Comparison of ENCODE assay signal across 25 cellular contexts in the genomic region with DNA sequence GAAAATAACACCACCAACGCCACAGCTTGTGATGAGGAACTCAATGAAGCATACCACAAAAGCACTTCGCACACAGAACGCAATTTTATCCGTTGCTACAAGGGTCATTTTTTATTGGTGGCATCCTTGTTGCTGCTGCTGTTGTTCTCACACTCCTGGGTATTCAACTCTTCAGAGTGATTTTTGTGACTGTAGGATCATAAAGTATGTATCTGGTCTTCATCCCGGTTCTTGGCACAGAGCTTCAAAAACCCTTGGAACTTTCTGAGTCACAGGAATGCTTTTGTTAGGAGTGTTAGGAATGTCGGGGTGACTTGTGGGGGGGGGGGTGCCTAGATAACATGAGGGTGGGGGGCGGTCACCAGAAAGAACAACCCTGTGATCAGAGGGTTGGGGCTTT.
DNase-seq lines count a peak whose midpoint lies in the region; ATAC-seq, FAIRE-seq and TF ChIP-seq lines count a peak whose summit lies in the region.
"Had no signal": no experiment of that assay in that cellular context is flagged by ENCODE, and none has a peak within 500 bp of the region (broad histone marks: within the 10 kb centered on the region; RNA-seq: fewer than 3 reads in every experiment).

No MANE protein-coding gene starts in this region.

- no peak for TF ChIP-seq POLR2A in gastroesophageal sphincter (IDR thresholded peaks at IDR 0.05)
- no peak for TF ChIP-seq POLR2A in vagina (IDR thresholded peaks at IDR 0.05)

- 31 to 35% methylated on average over 3 to 5 of the region's 7 CpGs for WGBS in gastroesophageal sphincter (ENCODE audit: low coverage in 1 of 2), 2 donors
- WGBS in mesendoderm (ENCODE audit: extremely low coverage, insufficient coverage, low lambda C conversion rate) = no CpG with 5 or more reads among the region's 7 CpGs

- no peaks in the 10 kb centered on the region for H3K27me3 Mint-ChIP-seq in Caco-2 (ENCODE audit: insufficient read depth, unreplicated experiment)
- H3K27me3 Mint-ChIP-seq: activated CD4-positive, alpha-beta T cell treated with anti-CD3 and anti-CD28 coated beads, Interleukin-2, amount 10 ng/mL, durations not matched to agents 24 days and 14 days; CD4-positive, alpha-beta T cell; progenitor cell of endocrine pancreas had no signal

- no peak for TF ChIP-seq EP300 in gastroesophageal sphincter (IDR thresholded peaks at IDR 0.05)

- no peak for TF ChIP-seq CTCF in gastroesophageal sphincter (IDR thresholded peaks at IDR 0.05)
- no peak for TF ChIP-seq CTCF in vagina (IDR thresholded peaks at IDR 0.05)
- no peak for TF ChIP-seq CTCF in Caco-2 (IDR thresholded peaks at IDR 0.05; ENCODE audit: insufficient read depth in 1 of 2, low read depth in 1 of 2, low read length in 1 of 2, severe bottlenecking in 1 of 2, unreplicated experiment in 1 of 2)

- no peaks in the 10 kb centered on the region for H3K9me3 Mint-ChIP-seq in Caco-2 (ENCODE audit: unreplicated experiment)
- H3K9me3 Mint-ChIP-seq: activated CD4-positive, alpha-beta T cell treated with anti-CD3 and anti-CD28 coated beads, Interleukin-2, amount 10 ng/mL, durations not matched to agents 24 days and 14 days; CD4-positive, alpha-beta T cell; memory B cell; stimulated activated memory B cell treated with anti-CD40 and anti-IgM and Interleukin-4, amounts not matched to agents 10 μg/mL and 1 μg/mL and 100 μg/mL, for 72 hours had no signal

- no peak overlapping the region for H3K4ac ChIP-seq in mesendoderm (ENCODE audit: low read depth, low read length)

- H3K4me1 Mint-ChIP-seq in Caco-2 (ENCODE audit: low read depth, unreplicated experiment) = no peaks in the 10 kb centered on the region

- H2BK15ac ChIP-seq in mesendoderm (replicated peaks; ENCODE audit: low read depth) = no peak overlapping the region

- no peak overlapping the region for H3K18ac ChIP-seq in mesendoderm (ENCODE audit: low read length)

- H3K36me3 ChIP-seq in adipocyte (ENCODE audit: control insufficient read depth, insufficient read depth, low read length, severe bottlenecking) (no peaks in the 10 kb centered on the region), gastroesophageal sphincter (peaks cover 0 to 30% of the 10 kb centered on the region in 2 donors), vagina (peaks cover 0 to 10% of the 10 kb centered on the region in 2 donors), Caco-2 (ENCODE audit: control insufficient read depth, insufficient read depth, low read length) (no peaks in the 10 kb centered on the region), mesendoderm (ENCODE audit: control insufficient read depth, insufficient read depth, low read length) (no peaks in the 10 kb centered on the region)

- no peak overlapping the region for H4K8ac ChIP-seq in mesendoderm (ENCODE audit: low read depth, low read length)

- no peak overlapping the region for H3K56ac ChIP-seq in mesendoderm (ENCODE audit: low read length)

- intact Hi-C loops in vagina (cut with DNase I) = loop anchor here (5.0 kb wide), 1 partner anchor 1939 kb away; a partner anchor contains a TSS
- intact Hi-C loops in Caco-2 (cut with micrococcal nuclease; ENCODE audit: unreplicated experiment) = no loop called here

- no peak overlapping the region for H2BK120ac ChIP-seq in mesendoderm (ENCODE audit: low read depth, low read length)

- H3K27ac ChIP-seq in gastroesophageal sphincter = peak overlapping the region in 3 of 4 donors; percentile 24 to 64 (median 59)
- H3K27ac ChIP-seq in vagina = peak overlapping the region; percentile 5
- no peak overlapping the region for H3K27ac ChIP-seq in mesendoderm (ENCODE audit: low read depth, low read length)
- H3K27ac ChIP-seq: A549, RWPE1, thyroid gland had no signal

- POLR2A ChIA-PET in Caco-2 (lab: Charles Lee) = no interaction called here

- H3K4me3 Mint-ChIP-seq in Caco-2 (ENCODE audit: unreplicated experiment) = no peak overlapping the region
- H3K4me3 Mint-ChIP-seq: activated CD4-positive, alpha-beta T cell treated with anti-CD3 and anti-CD28 coated beads, Interleukin-2, amount 10 ng/mL, durations not matched to agents 24 days and 14 days; activated naive CD8-positive, alpha-beta T cell treated with anti-CD3 and anti-CD28 coated beads, Interleukin-2, amount 50 U/mL, for 24 hours; CD4-positive, alpha-beta T cell; memory B cell; stimulated activated memory B cell treated with anti-CD40 and anti-IgM and Interleukin-4, amounts not matched to agents 10 μg/mL and 1 μg/mL and 100 μg/mL, for 72 hours had no signal

- no peak overlapping the region for H3K23ac ChIP-seq in mesendoderm (ENCODE audit: low read length)

- BruUV-seq in Caco-2 (replicated peaks; lab: Mats Ljungman, UMichigan) = no TSS peak

- no peaks in the 10 kb centered on the region for H3K79me2 ChIP-seq in mesendoderm (ENCODE audit: control insufficient read depth, insufficient read depth, low read length)

- DNase-seq in NCI-H2171 treated with DMSO at 0.1 percent for 48 hours (lab: John Stamatoyannopoulos, UW) = peak; percentile 13
- DNase-seq in NCI-H2171 (lab: John Stamatoyannopoulos, UW) = no peak
- DNase-seq in adipocyte (ENCODE audit: low read depth) = peak; percentile 11
- DNase-seq in vagina (ENCODE audit: extremely low spot score in 2 of 2) = no peak
- DNase-seq in GM19239 (ENCODE audit: insufficient read length, low spot score) = no peak
- no peak for DNase-seq in Caco-2
- DNase-seq in mesendoderm = no peak
- DNase-seq: activated CD4-positive, alpha-beta T cell treated with anti-CD3 and anti-CD28 coated beads, Interleukin-2, amount 10 ng/mL, durations not matched to agents 24 days and 14 days; activated naive CD8-positive, alpha-beta T cell treated with anti-CD3 and anti-CD28 coated beads, Interleukin-2, amount 50 U/mL, for 24 hours; caudate nucleus; CD4-positive, alpha-beta T cell; DND-41; effector CD4-positive, alpha-beta T cell; hippocampal formation; kidney; NCI-H1105 treated with DMSO at 0.1 percent for 48 hours; NK-92 treated with Interleukin-12 subunit alpha and Interleukin-12 subunit beta, amount 100 ng/mL, for 24 hours; SW 1271; thyroid gland had no signal

- no peak overlapping the region for H3K9ac ChIP-seq in adipocyte (ENCODE audit: low read length)
- H3K9ac ChIP-seq in mesendoderm (ENCODE audit: low read length) = no peak overlapping the region

- peaks cover 6% of the 10 kb centered on the region for H3K36me3 Mint-ChIP-seq in Caco-2 (ENCODE audit: insufficient read depth, unreplicated experiment)
- H3K36me3 Mint-ChIP-seq: stimulated activated memory B cell treated with anti-CD40 and anti-IgM and Interleukin-4, amounts not matched to agents 10 μg/mL and 1 μg/mL and 100 μg/mL, for 72 hours had no signal

- no peak overlapping the region for H2AK5ac ChIP-seq in mesendoderm (ENCODE audit: low read length)

- FAIRE-seq in GM19239 (lab: Jason Lieb, UNC) = no peak
- FAIRE-seq: A549, kidney had no signal

- no peak overlapping the region for H3K4me3 ChIP-seq in adipocyte (ENCODE audit: low read length)
- no peak overlapping the region for H3K4me3 ChIP-seq in gastroesophageal sphincter
- no peak overlapping the region for H3K4me3 ChIP-seq in vagina
- H3K4me3 ChIP-seq in Caco-2 (ENCODE audit: low read depth, low read length) = no peak overlapping the region
- H3K4me3 ChIP-seq in mesendoderm (ENCODE audit: low read length) = no peak overlapping the region
- H3K4me3 ChIP-seq: A549, thyroid gland had no signal

- no peak overlapping the region for H3K27ac Mint-ChIP-seq in Caco-2 (ENCODE audit: unreplicated experiment)
- H3K27ac Mint-ChIP-seq: activated CD4-positive, alpha-beta T cell treated with anti-CD3 and anti-CD28 coated beads, Interleukin-2, amount 10 ng/mL, durations not matched to agents 24 days and 14 days; activated naive CD8-positive, alpha-beta T cell treated with anti-CD3 and anti-CD28 coated beads, Interleukin-2, amount 50 U/mL, for 24 hours; CD4-positive, alpha-beta T cell; progenitor cell of endocrine pancreas had no signal

- H3K79me1 ChIP-seq in mesendoderm (ENCODE audit: low read length) = no peaks in the 10 kb centered on the region

- CTCF ChIA-PET in Caco-2 (lab: Charles Lee) = no interaction called here

- peak; percentile 54 for ATAC-seq in gastroesophageal sphincter
- ATAC-seq: A549; activated naive CD8-positive, alpha-beta T cell treated with anti-CD3 and anti-CD28 coated beads, Interleukin-2, amount 50 U/mL, for 24 hours; stimulated activated memory B cell treated with anti-CD40 and anti-IgM and Interleukin-4, amounts not matched to agents 10 μg/mL and 1 μg/mL and 100 μg/mL, for 72 hours had no signal

- H3K4me2 ChIP-seq in mesendoderm (ENCODE audit: low read length) = no peak overlapping the region
- H3K4me2 ChIP-seq: A549 had no signal

- H3K9me3 ChIP-seq in adipocyte (ENCODE audit: control insufficient read depth, low read length) (no peaks in the 10 kb centered on the region), gastroesophageal sphincter (no peaks in the 10 kb centered on the region), vagina (no peaks in the 10 kb centered on the region), Caco-2 (no peaks in the 10 kb centered on the region)
- H3K9me3 ChIP-seq: A549, thyroid gland had no signal

- H4K5ac ChIP-seq in mesendoderm (ENCODE audit: low read length) = no peak overlapping the region

- H3K4me1 ChIP-seq in adipocyte (ENCODE audit: control insufficient read depth, insufficient read depth, low read length) = peaks cover 12% of the 10 kb centered on the region
- peaks cover 0 to 45% (median 15%) of the 10 kb centered on the region in 3 donors for H3K4me1 ChIP-seq in gastroesophageal sphincter
- H3K4me1 ChIP-seq in vagina = peaks cover 45% of the 10 kb centered on the region
- H3K4me1 ChIP-seq in Caco-2 = no peaks in the 10 kb centered on the region
- no peaks in the 10 kb centered on the region for H3K4me1 ChIP-seq in mesendoderm (ENCODE audit: control insufficient read depth, low read depth, low read length)
- H3K4me1 ChIP-seq: A549 had no signal

- H3K27me3 ChIP-seq in adipocyte (replicated peaks; ENCODE audit: control insufficient read depth, insufficient read depth, low read length) (no peaks in the 10 kb centered on the region), gastroesophageal sphincter (no peaks in the 10 kb centered on the region), vagina (no peaks in the 10 kb centered on the region), Caco-2 (replicated peaks; ENCODE audit: control insufficient read depth, insufficient read depth, low read length) (no peaks in the 10 kb centered on the region), mesendoderm (ENCODE audit: insufficient read depth, low read length, poor library complexity) (no peaks in the 10 kb centered on the region)
- H3K27me3 ChIP-seq: thyroid gland had no signal

- no peak overlapping the region for H2BK5ac ChIP-seq in mesendoderm (ENCODE audit: low read length)

Comparison
In these comparisons a context has a peak if more than half of its experiments do, and no peak if none do; other contexts are left out.
1. DNase-seq: peak in NCI-H2171 treated with DMSO at 0.1 percent for 48 hours (single experiment) and adipocyte (single experiment); none in NCI-H2171 (single experiment), vagina (0 of 2), GM19239 (single experiment), Caco-2 (0 of 2) and mesendoderm (single experiment).